Comparison of ENCODE assay signal across 2 cellular contexts in genomic region chr9:33719581-33720374, GRCh38.
TF ChIP-seq lines count a peak whose summit lies in the region.

No MANE protein-coding gene starts in this region.

TF ChIP-seq in HEK293, 187 proteins besides CTCF, POLR2A, EP300 and RAD21 (continued from another document):
- TF ChIP-seq ZSCAN18 (tag by site-specific recombination; IDR thresholded peaks at IDR 0.05) (no peak), ZNF488 (tag by site-specific recombination; IDR thresholded peaks at IDR 0.05) (no peak), ZSCAN30 (tag by site-specific recombination; IDR thresholded peaks at IDR 0.05) (no peak), ZNF707 (tag by site-specific recombination; IDR thresholded peaks at IDR 0.05) (no peak), KLF17 (tag by site-specific recombination; IDR thresholded peaks at IDR 0.05) (0 out of 2 replicates have a peak, but pooled peaks have one; percentile 21)

TF ChIP-seq in liver, 16 proteins besides CTCF, POLR2A, EP300 and RAD21:
- no peak for TF ChIP-seq REST (IDR thresholded peaks at IDR 0.05)
- TF ChIP-seq SP1 (IDR thresholded peaks at IDR 0.05), result no peak
